Comparison of ENCODE assay signal across 1 cellular context in genomic region chr5:64209353-64209752, GRCh38.
TF ChIP-seq lines count a peak whose summit lies in the region.

No MANE protein-coding gene starts in this region.

TF ChIP-seq in HepG2, 621 proteins besides CTCF, POLR2A, EP300 and RAD21 (continued from another document):
- TF ChIP-seq ZNF589 (CRISPR knock-in tag; conservative IDR thresholded peaks at IDR 0.05) (no peak), DNMT3B (CRISPR knock-in tag; conservative IDR thresholded peaks at IDR 0.05) (no peak), ZSCAN5A (CRISPR knock-in tag; IDR thresholded peaks at IDR 0.05; ENCODE audit: borderline replicate concordance) (no peak), ZNF414 (CRISPR knock-in tag; IDR thresholded peaks at IDR 0.05) (no peak), YEATS2 (CRISPR knock-in tag; IDR thresholded peaks at IDR 0.05; ENCODE audit: borderline replicate concordance) (no peak)
